In the genomic region with DNA sequence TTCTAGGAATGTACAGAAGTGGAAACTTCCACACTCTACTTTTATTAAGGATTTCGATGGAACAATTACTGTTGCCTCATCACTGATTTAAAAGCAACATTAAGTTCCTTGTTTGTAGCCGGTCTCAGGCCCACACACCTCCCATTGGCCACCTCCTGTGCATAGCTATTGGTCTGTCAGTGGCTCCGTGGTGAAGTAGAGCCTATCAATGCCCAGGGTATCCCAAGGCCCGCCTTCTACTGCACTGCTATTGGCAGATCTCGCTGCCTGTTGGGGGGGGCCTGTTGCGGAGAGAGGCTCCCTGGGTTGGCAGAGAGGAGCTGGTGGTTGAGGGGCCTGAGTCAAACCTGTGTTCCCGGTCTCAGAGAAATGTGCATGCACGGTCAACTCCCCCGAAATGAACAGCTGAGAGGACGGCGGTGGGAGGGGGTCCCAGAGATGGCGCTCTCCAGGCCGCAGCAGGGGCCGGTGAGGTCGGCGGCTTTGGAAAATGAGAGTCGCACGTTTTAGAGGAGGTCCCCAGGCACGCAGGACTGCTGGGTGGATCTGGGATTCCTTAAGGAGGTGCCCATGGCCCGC, we compare ENCODE assay signal across 8 cellular contexts. TPM values are rescaled to one million over a fixed set of nuclear protein-coding genes. Genes with fewer than 3 reads are reported as not detected.
DNase-seq lines count a peak whose midpoint lies in the region; ATAC-seq and TF ChIP-seq lines count a peak whose summit lies in the region.

No MANE protein-coding gene starts in this region.

- peak overlapping the region in 1 of 2 donors; percentile 95 for H3K27ac ChIP-seq in aorta (ENCODE audit: low read depth in 1 of 2, low read length in 2 of 2)

- H3K4me3 ChIP-seq in HAP-1 (peak overlapping the region; percentile 39), NB4 (ENCODE audit: low read depth, low read length) (no peak overlapping the region), astrocyte of the cerebellum (ENCODE audit: low read depth, low read length) (peak overlapping the region; percentile 43), aorta (ENCODE audit: low read length in 2 of 2) (peak overlapping the region in 1 of 2 donors; percentile 75)

- H3K36me3 ChIP-seq in HAP-1 (replicated peaks), result no peaks in the 10 kb centered on the region
- H3K36me3 ChIP-seq in aorta (ENCODE audit: control insufficient read depth in 1 of 2, insufficient read depth in 2 of 2, low read length in 1 of 2), result no peaks in the 10 kb centered on the region

- TF ChIP-seq POLR2A in NB4 (IDR thresholded peaks at IDR 0.05; ENCODE audit: extremely low read depth, insufficient read length), result no peak

- H3K9me3 ChIP-seq in HAP-1 (no peaks in the 10 kb centered on the region), aorta (ENCODE audit: control insufficient read depth, low read length) (no peaks in the 10 kb centered on the region)

- H3K27me3 ChIP-seq in HAP-1 (ENCODE audit: low read depth), result no peaks in the 10 kb centered on the region
- no peaks in the 10 kb centered on the region for H3K27me3 ChIP-seq in aorta (ENCODE audit: control insufficient read depth in 1 of 2, insufficient read depth in 2 of 2, low read length in 1 of 2)

- TF ChIP-seq CTCF in NB4 (IDR thresholded peaks at IDR 0.05; ENCODE audit: low read depth, low read length) (no peak), astrocyte of the cerebellum (IDR thresholded peaks at IDR 0.05; ENCODE audit: low read depth, low read length, missing control alignments) (no peak)

- peaks cover 16% of the 10 kb centered on the region for H3K4me1 ChIP-seq in HAP-1
- no peaks in the 10 kb centered on the region for H3K4me1 ChIP-seq in aorta (ENCODE audit: control insufficient read depth in 1 of 2, insufficient read depth in 2 of 2, low read length in 2 of 2)

- in situ Hi-C loops in HAP-1 (cut with MboI; ENCODE audit: low sequenced_read_pairs) (no loop called here), astrocyte of the cerebellum (cut with HindIII; ENCODE audit: low sequenced_read_pairs) (no loop called here)

- peak; percentile 92 for ATAC-seq in aorta (ENCODE audit: low FRiP score)

- DNase-seq in GDM1 (lab: John Stamatoyannopoulos, UW) (peak; percentile 81), HAP-1 (ENCODE audit: low spot score in 2 of 2) (peak; percentile 95), NB4 (ENCODE audit: low read depth) (peak; percentile 45), T-helper 2 cell (peak; percentile 46 to 95 (median 75)), astrocyte of the cerebellum (ENCODE audit: low read depth) (peak; percentile 79), hepatic stellate cell (ENCODE audit: low spot score) (peak; percentile 80), renal cortical epithelial cell (ENCODE audit: low read depth) (peak; percentile 91), aorta (peak; percentile 92 to 93)

- WGBS in aorta, 2 donors, result 1 to 32% methylated on average over 20 of the region's 20 CpGs

- intact Hi-C loops in aorta (cut with DNase I), result loop anchor here in 1 of 2 donors (1.0 kb wide), 1 partner anchor 15 kb away; no protein-coding TSS in a partner anchor

RNA-seq across cellular contexts. Expression of a gene that starts 4.9 kb away (rescaled TPM):
- total RNA-seq in renal cortical epithelial cell (11.3 and 28.5 TPM in 2 replicates), aorta (10 to 100 TPM; 51.5 to 59.0 TPM)
- polyA plus RNA-seq in aorta, result 100 to 1,000 TPM in 1 of 2 donors, 10 to 100 TPM in 1; 37.4 to 115 TPM

RNA-seq across cellular contexts. Expression of a gene that starts 26.1 kb away (rescaled TPM):
- 41.0 and 123 TPM in 2 replicates for total RNA-seq in renal cortical epithelial cell
- 1,000 to 10,000 TPM; 1,378 to 1,710 TPM for total RNA-seq in aorta
- polyA plus RNA-seq in aorta, result 1,000 to 10,000 TPM in 1 of 2 donors, 100 to 1,000 TPM in 1; 775 to 3,088 TPM

Comparison
In these comparisons a context has a peak if more than half of its experiments do, and no peak if none do; other contexts are left out.
1. DNase-seq: peak in every context shown above with its lines; median percentile 95 in HAP-1; 92 in aorta; 91 in renal cortical epithelial cell; 81 in GDM1; 80 in hepatic stellate cell; 79 in astrocyte of the cerebellum; 75 in T-helper 2 cell; 45 in NB4.
2. RNA of a gene that starts 26.1 kb away (total RNA-seq): 1,378 to 1,710 TPM in aorta; 41.0 to 123 TPM in renal cortical epithelial cell; every median in the first group is over 10 times any median in the second.